In genomic region chr6:106413016-106413415, GRCh38 we compare ENCODE assay signal across 28 cellular contexts.
"Had no signal": no experiment of that assay in that cellular context is flagged by ENCODE, and none has a peak within 500 bp of the region (broad histone marks: within the 10 kb centered on the region; RNA-seq: fewer than 3 reads in every experiment).

No MANE protein-coding gene starts in this region.

- H3K36me3 ChIP-seq: adrenal gland, Peyer's patch had no signal

- H3K9me3 Mint-ChIP-seq: activated CD8-positive, alpha-beta T cell treated with anti-CD3 and anti-CD28 coated beads for 36 hours; activated naive CD4-positive, alpha-beta T cell treated with anti-CD3 and anti-CD28 coated beads for 36 hours; activated naive CD4-positive, alpha-beta T cell treated with anti-CD3 and anti-CD28 coated beads, Interleukin-2, amount 50 U/mL, for 72 hours; activated T-cell treated with anti-CD3 and anti-CD28 coated beads, Interleukin-2, amount 50 U/mL, for 4 hours; activated T-helper 1 cell treated with anti-CD3 and anti-CD28 coated beads, Interleukin-12 subunit alpha, Interleukin-12 subunit beta, Interleukin-2, Interleukin-4 antibody, amounts not matched to agents 30 ng/mL and 10 ng/mL and 1 ng/mL, durations not matched to agents 14 hours and 24 hours and 36 hours had no signal

- H3K27ac ChIP-seq: adrenal gland, Peyer's patch had no signal

- DNase-seq: activated CD4-positive, alpha-beta T cell treated with anti-CD3 and anti-CD28 coated beads, Interleukin-2, amount 10 ng/mL, durations not matched to agents 24 days and 14 days; activated CD4-positive, alpha-beta T cell treated with anti-CD3 and anti-CD28 coated beads, Interleukin-2, amount 50 U/mL, for 4 hours; activated CD8-positive, alpha-beta T cell treated with anti-CD3 and anti-CD28 coated beads for 36 hours; activated gamma-delta T cell treated with Interleukin-2 at 50 U/mL for 16 hours; activated naive CD4-positive, alpha-beta T cell treated with anti-CD3 and anti-CD28 coated beads for 36 hours; activated T-cell treated with anti-CD3 and anti-CD28 coated beads, Interleukin-2, amount 50 U/mL, for 4 hours; adrenal gland; central memory CD4-positive, alpha-beta T cell; Kasumi-1; KG1; MM.1S; NCI-H1092 treated with DMSO at 0.1 percent for 48 hours; NCI-H187; NCI-H2029 treated with DMSO at 0.1 percent for 48 hours; NCI-H2171 treated with DMSO at 0.1 percent for 48 hours; NCI-H2227 treated with DMSO at 0.1 percent for 48 hours; NCI-H446 treated with DMSO at 0.1 percent for 48 hours; NCI-H524 treated with DMSO at 0.1 percent for 48 hours; NCI-H748 treated with DMSO at 0.1 percent for 48 hours; NK-92 treated with Interleukin-12 subunit alpha and Interleukin-12 subunit beta, amount 100 ng/mL, for 24 hours; PC-3; Peyer's patch; RPMI8226; T1000 had no signal

- H3K27ac Mint-ChIP-seq: activated CD4-positive, alpha-beta T cell treated with anti-CD3 and anti-CD28 coated beads, Interleukin-2, amount 10 ng/mL, durations not matched to agents 24 days and 14 days; activated CD8-positive, alpha-beta T cell treated with anti-CD3 and anti-CD28 coated beads for 36 hours; activated naive CD4-positive, alpha-beta T cell treated with anti-CD3 and anti-CD28 coated beads for 36 hours; activated T-helper 1 cell treated with anti-CD3 and anti-CD28 coated beads, Interleukin-12 subunit alpha, Interleukin-12 subunit beta, Interleukin-2, Interleukin-4 antibody, amounts not matched to agents 30 ng/mL and 10 ng/mL and 1 ng/mL, durations not matched to agents 14 hours and 24 hours and 36 hours; brain had no signal

- H3K36me3 Mint-ChIP-seq: brain had no signal

- H3K9me3 ChIP-seq: adrenal gland, Peyer's patch had no signal

- H3K4me1 ChIP-seq: adrenal gland, Peyer's patch had no signal

- H3K4me3 ChIP-seq: adrenal gland, Peyer's patch had no signal

- ATAC-seq: activated CD8-positive, alpha-beta T cell treated with anti-CD3 and anti-CD28 coated beads for 36 hours; activated naive CD4-positive, alpha-beta T cell treated with anti-CD3 and anti-CD28 coated beads, Interleukin-2, amount 50 U/mL, for 72 hours; activated T-cell treated with anti-CD3 and anti-CD28 coated beads, Interleukin-2, amount 50 U/mL, for 4 hours; PC-3; Right ventricle myocardium inferior had no signal

- H3K4me1 Mint-ChIP-seq: activated CD4-positive, alpha-beta T cell treated with anti-CD3 and anti-CD28 coated beads, Interleukin-2, amount 10 ng/mL, durations not matched to agents 24 days and 14 days had no signal

- H3K4me3 Mint-ChIP-seq: activated CD4-positive, alpha-beta T cell treated with anti-CD3 and anti-CD28 coated beads, Interleukin-2, amount 10 ng/mL, durations not matched to agents 24 days and 14 days; activated CD8-positive, alpha-beta T cell treated with anti-CD3 and anti-CD28 coated beads for 36 hours; activated naive CD4-positive, alpha-beta T cell treated with anti-CD3 and anti-CD28 coated beads for 36 hours; activated T-cell treated with anti-CD3 and anti-CD28 coated beads, Interleukin-2, amount 50 U/mL, for 4 hours; activated T-helper 1 cell treated with anti-CD3 and anti-CD28 coated beads, Interleukin-12 subunit alpha, Interleukin-12 subunit beta, Interleukin-2, Interleukin-4 antibody, amounts not matched to agents 30 ng/mL and 10 ng/mL and 1 ng/mL, durations not matched to agents 14 hours and 24 hours and 36 hours; brain had no signal

- H3K27me3 ChIP-seq: adrenal gland, Peyer's patch had no signal
